Comparison of ENCODE assay signal across 8 cellular contexts in the genomic region with DNA sequence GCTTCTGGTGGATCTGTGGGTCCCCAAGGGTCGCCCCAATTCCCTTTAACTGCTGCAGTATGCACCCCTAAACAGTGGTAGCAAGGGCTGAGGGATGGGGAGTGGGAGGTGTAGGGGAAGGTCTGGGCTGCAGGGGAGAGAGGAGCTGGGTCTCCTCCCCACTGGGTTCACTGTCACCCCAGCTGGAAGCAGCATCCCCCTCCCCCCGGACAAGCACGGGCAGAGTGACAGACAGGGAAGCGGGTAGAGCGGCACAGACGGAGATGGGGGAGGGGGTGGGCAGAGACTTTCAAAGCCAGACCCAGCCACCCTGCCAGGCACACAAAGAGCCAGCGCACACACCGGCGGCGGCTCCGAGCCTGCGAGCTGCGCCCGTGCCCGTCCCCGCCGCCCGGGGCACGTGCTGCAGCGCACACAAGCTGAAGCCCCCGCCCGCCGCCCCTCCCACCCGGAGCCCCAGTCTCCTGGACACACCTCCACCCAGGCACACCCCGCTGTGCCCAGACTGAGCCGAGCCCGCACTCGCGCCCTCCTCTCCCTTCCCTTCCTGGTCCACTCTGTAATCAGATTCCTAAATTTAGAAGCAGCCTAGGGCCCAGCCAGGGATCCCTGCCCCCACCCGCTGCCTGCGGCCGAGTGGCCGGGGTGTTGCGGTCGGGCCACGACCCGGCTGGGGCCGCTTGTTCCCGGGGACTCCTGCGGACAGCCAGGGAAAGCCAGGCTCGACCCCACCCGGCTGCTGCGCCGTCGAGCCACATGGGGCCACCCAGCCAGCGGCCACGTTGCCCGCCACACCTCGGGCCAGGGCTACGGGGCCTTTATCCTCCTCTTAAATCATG. TPM values are rescaled to one million over a fixed set of nuclear protein-coding genes. Genes with fewer than 3 reads are reported as not detected.
DNase-seq lines count a peak whose midpoint lies in the region; TF ChIP-seq lines count a peak whose summit lies in the region.

No MANE protein-coding gene starts in this region.

- peak overlapping the region; percentile 91 for H3K27ac Mint-ChIP-seq in endodermal cell
- H3K27ac Mint-ChIP-seq in mesothelial cell of epicardium, result peak overlapping the region; percentile 87
- peak overlapping the region; percentile 89 for H3K27ac Mint-ChIP-seq in type B pancreatic cell

- DNase-seq in NCI-H187 (lab: John Stamatoyannopoulos, UW) (peak; percentile 41 to 46), endodermal cell (peak; percentile 95), mesothelial cell of epicardium (ENCODE audit: low spot score in 2 of 2, unreplicated experiment in 2 of 2) (no peak), type B pancreatic cell (ENCODE audit: extremely low spot score, unreplicated experiment) (no peak), epidermal melanocyte (ENCODE audit: insufficient read length, low spot score) (no peak)
- no peak for DNase-seq in NK-92 treated with Interleukin-12 subunit alpha and Interleukin-12 subunit beta, amount 100 ng/mL, for 24 hours (lab: John Stamatoyannopoulos, UW)

- H3K36me3 Mint-ChIP-seq in endodermal cell (ENCODE audit: low read depth), result peaks cover 11% of the 10 kb centered on the region
- peaks cover 1% of the 10 kb centered on the region for H3K36me3 Mint-ChIP-seq in mesothelial cell of epicardium
- H3K36me3 Mint-ChIP-seq in type B pancreatic cell, result no peaks in the 10 kb centered on the region

- H3K9ac ChIP-seq in ES-I3 (ENCODE audit: low read depth, low read length) (peak overlapping the region; percentile 83), endodermal cell (ENCODE audit: extremely low read depth, low read length, poor library complexity, severe bottlenecking) (peak overlapping the region; percentile 34)

- H3K4me1 Mint-ChIP-seq in endodermal cell (peaks cover 20% of the 10 kb centered on the region), mesothelial cell of epicardium (peaks cover 35% of the 10 kb centered on the region), type B pancreatic cell (ENCODE audit: unreplicated experiment) (peaks cover 11% of the 10 kb centered on the region)

- TF ChIP-seq CTCF in WI38 (IDR thresholded peaks at IDR 0.05; ENCODE audit: low read depth, low read length), result no peak
- TF ChIP-seq CTCF in endodermal cell (conservative IDR thresholded peaks at IDR 0.05), result no peak
- TF ChIP-seq CTCF in mesothelial cell of epicardium (IDR thresholded peaks at IDR 0.05; ENCODE audit: unreplicated experiment), result no peak
- no peak for TF ChIP-seq CTCF in type B pancreatic cell (conservative IDR thresholded peaks at IDR 0.05)

- H3K27me3 ChIP-seq in endodermal cell (ENCODE audit: control insufficient read depth, insufficient read depth, low read length, poor library complexity, severe bottlenecking), result no peaks in the 10 kb centered on the region

- H3K27me3 Mint-ChIP-seq in endodermal cell (ENCODE audit: insufficient read depth) (peaks cover 3% of the 10 kb centered on the region), mesothelial cell of epicardium (ENCODE audit: low read depth) (no peaks in the 10 kb centered on the region), type B pancreatic cell (no peaks in the 10 kb centered on the region)

- H3K9me3 Mint-ChIP-seq in endodermal cell (no peaks in the 10 kb centered on the region), mesothelial cell of epicardium (no peaks in the 10 kb centered on the region), type B pancreatic cell (no peaks in the 10 kb centered on the region)

- peaks cover 8% of the 10 kb centered on the region; the same call in 1 of the 2 replicates for H3K4me1 ChIP-seq in ES-I3 (ENCODE audit: insufficient read depth, low read length)
- H3K4me1 ChIP-seq in endodermal cell (ENCODE audit: control insufficient read depth, insufficient read depth, low read length), result peaks cover 5% of the 10 kb centered on the region

- peak overlapping the region; percentile 99 for H3K27ac ChIP-seq in endodermal cell (ENCODE audit: low read depth, low read length)

- H3K36me3 ChIP-seq in ES-I3 (ENCODE audit: insufficient read depth, low read length), result no peaks in the 10 kb centered on the region
- H3K36me3 ChIP-seq in endodermal cell (ENCODE audit: control insufficient read depth, insufficient read depth, low read length), result peaks cover 5% of the 10 kb centered on the region

- H3K4me3 Mint-ChIP-seq in endodermal cell (peak overlapping the region; percentile 80), mesothelial cell of epicardium (peak overlapping the region; percentile 67), type B pancreatic cell (peak overlapping the region; percentile 87)

- H3K9me3 ChIP-seq in ES-I3 (ENCODE audit: control insufficient read depth, insufficient read depth, low read length), result no peaks in the 10 kb centered on the region
- no peaks in the 10 kb centered on the region for H3K9me3 ChIP-seq in endodermal cell (ENCODE audit: control insufficient read depth, low read length)

- peak overlapping the region; percentile 49 for H3K4me3 ChIP-seq in WI38 (ENCODE audit: low read depth, low read length)
- peak overlapping the region; percentile 79 for H3K4me3 ChIP-seq in endodermal cell (ENCODE audit: low read length)

- 6% methylated on average over 45 of the region's 50 CpGs; no CpG with 5 or more reads in 1 of the 2 experiments for WGBS in endodermal cell (ENCODE audit: insufficient coverage in 1 of 2, insufficient read length in 1 of 2), 2 experiments

RNA-seq across cellular contexts. Expression of a gene that starts 0.9 kb away (rescaled TPM):
- total RNA-seq in endodermal cell, result 10 to 100 TPM; 45.0 to 51.4 TPM
- polyA plus RNA-seq in endodermal cell (2013, experiment 1 of 2), result 111 TPM
- polyA plus RNA-seq in endodermal cell (2013, experiment 2 of 2), result 95.2 TPM
- 28.6 to 33.7 TPM (median 30.6 TPM) in 3 replicates for total RNA-seq in mesothelial cell of epicardium
- 8.1 and 38.1 TPM in 2 replicates for total RNA-seq in type B pancreatic cell (ENCODE audit: low replicate concordance)

RNA-seq across cellular contexts. Expression of a gene that starts 20.9 kb away (rescaled TPM):
- total RNA-seq in endodermal cell (10 to 100 TPM; 47.2 to 53.5 TPM), mesothelial cell of epicardium (50.7 to 53.7 TPM (median 51.4 TPM) in 3 replicates), type B pancreatic cell (ENCODE audit: low replicate concordance) (33.8 and 51.2 TPM in 2 replicates)
- 34.7 TPM for polyA plus RNA-seq in endodermal cell (2013, experiment 1 of 2)
- 34.0 TPM for polyA plus RNA-seq in endodermal cell (2013, experiment 2 of 2)

RNA-seq across cellular contexts. Expression of a gene that starts 56.5 kb away (rescaled TPM):
- total RNA-seq in endodermal cell (100 to 1,000 TPM; 258 to 298 TPM), mesothelial cell of epicardium (169 to 178 TPM (median 177 TPM) in 3 replicates), type B pancreatic cell (ENCODE audit: low replicate concordance) (307 and 324 TPM in 2 replicates)
- 420 TPM for polyA plus RNA-seq in endodermal cell (2013, experiment 1 of 2)
- 373 TPM for polyA plus RNA-seq in endodermal cell (2013, experiment 2 of 2)

Comparison
In these comparisons a context has a peak if more than half of its experiments do, and no peak if none do; other contexts are left out.
1. DNase-seq: peak in NCI-H187 (2 of 2) and endodermal cell (single experiment); none in mesothelial cell of epicardium (0 of 2), type B pancreatic cell (single experiment), epidermal melanocyte (single experiment) and NK-92 treated with Interleukin-12 subunit alpha and Interleukin-12 subunit beta, amount 100 ng/mL, for 24 hours (single experiment).
2. Peak in every context shown above with its lines, with median percentiles within 50 percentile points of each other: H3K27ac Mint-ChIP-seq and H3K4me3 Mint-ChIP-seq.